8 cellular contexts compared by ENCODE assay signal in genomic region chr17:68020791-68021190, GRCh38. TPM values are rescaled to one million over a fixed set of nuclear protein-coding genes. Genes with fewer than 3 reads are reported as not detected.
DNase-seq lines count a peak whose midpoint lies in the region; ATAC-seq and TF ChIP-seq lines count a peak whose summit lies in the region.
"Not testable (repeated sequence)": the region's sequence is repeated elsewhere in the genome, so short reads cannot be mapped to it uniquely, and the experiment has no call there.

No MANE protein-coding gene starts in this region.

- WGBS in sigmoid colon, 2 donors, result 50 to 75% methylated on average over 13 of the region's 13 CpGs

- H3K4me1 Mint-ChIP-seq in activated CD8-positive, alpha-beta T cell treated with anti-CD3 and anti-CD28 coated beads, Interleukin-2, amount 10 ng/mL, durations not matched to agents 7 days and 5 days (ENCODE audit: low read depth), result peaks cover 20% of the 10 kb centered on the region
- not testable (repeated sequence) for H3K4me1 Mint-ChIP-seq in glutamatergic neuron (ENCODE audit: low read depth, unreplicated experiment); mesothelial cell of epicardium

- H3K4me3 ChIP-seq in OCI-LY3 (ENCODE audit: low read length) (peak overlapping the region; percentile 89), breast epithelium (peak overlapping the region; percentile 50 to 74 (median 65)), sigmoid colon (peak overlapping the region in 3 of 4 donors; percentile 53 to 66 (median 60)), uterus (peak overlapping the region in 1 of 2 donors; percentile 57)

- H3K79me2 ChIP-seq in OCI-LY3 (ENCODE audit: low read length), result not testable (repeated sequence)

- peak overlapping the region; percentile 90 for H3K9ac ChIP-seq in OCI-LY3 (ENCODE audit: low read length)

- POLR2A ChIA-PET in activated CD8-positive, alpha-beta T cell treated with anti-CD3 and anti-CD28 coated beads, Interleukin-2, amount 10 ng/mL, durations not matched to agents 7 days and 5 days (lab: Charles Lee), result interaction anchor here (0.6 to 2.6 kb wide), 4 partner anchors 15 to 160 kb away, joined by 3 to 20 read pairs (median 5); partner anchors contain the start of gene KPNA2

- H3K36me3 ChIP-seq in OCI-LY3 (replicated peaks; ENCODE audit: low read depth, low read length); breast epithelium; sigmoid colon; uterus: not testable (repeated sequence)

- H3K4me2 ChIP-seq in OCI-LY3 (ENCODE audit: low read length), result peak overlapping the region; percentile 86

- intact Hi-C loops in breast epithelium (cut with DNase I; ENCODE audit: low total_unique reads); uterus (cut with DNase I; ENCODE audit: low total_unique reads): not testable (repeated sequence)
- intact Hi-C loops in sigmoid colon (cut with DNase I), result loop anchor here (1.0 to 2.0 kb wide), 3 partner anchors 14 to 57 kb away; partner anchors contain the start of gene KPNA2

- not testable (repeated sequence) for ATAC-seq in activated CD8-positive, alpha-beta T cell treated with anti-CD3 and anti-CD28 coated beads, Interleukin-2, amount 10 ng/mL, durations not matched to agents 7 days and 5 days

- peak overlapping the region; percentile 85 for H3K4me3 Mint-ChIP-seq in activated CD8-positive, alpha-beta T cell treated with anti-CD3 and anti-CD28 coated beads, Interleukin-2, amount 10 ng/mL, durations not matched to agents 7 days and 5 days
- H3K4me3 Mint-ChIP-seq in glutamatergic neuron (ENCODE audit: unreplicated experiment) (peak overlapping the region; percentile 88), mesothelial cell of epicardium (peak overlapping the region; percentile 83)

- not testable (repeated sequence) for H3K36me3 Mint-ChIP-seq in activated CD8-positive, alpha-beta T cell treated with anti-CD3 and anti-CD28 coated beads, Interleukin-2, amount 10 ng/mL, durations not matched to agents 7 days and 5 days (ENCODE audit: low read depth); glutamatergic neuron (ENCODE audit: unreplicated experiment); mesothelial cell of epicardium

- H3K27me3 Mint-ChIP-seq in activated CD8-positive, alpha-beta T cell treated with anti-CD3 and anti-CD28 coated beads, Interleukin-2, amount 10 ng/mL, durations not matched to agents 7 days and 5 days (ENCODE audit: low read depth); mesothelial cell of epicardium (ENCODE audit: low read depth): not testable (repeated sequence)
- H3K27me3 Mint-ChIP-seq in glutamatergic neuron (ENCODE audit: unreplicated experiment), result peaks cover 17% of the 10 kb centered on the region

- in situ Hi-C loops in GM13976 (cut with MboI; ENCODE audit: low sequenced_read_pairs, unreplicated experiment), result not testable (repeated sequence)

- not testable (repeated sequence) for H3K9me3 Mint-ChIP-seq in activated CD8-positive, alpha-beta T cell treated with anti-CD3 and anti-CD28 coated beads, Interleukin-2, amount 10 ng/mL, durations not matched to agents 7 days and 5 days (ENCODE audit: insufficient read depth); mesothelial cell of epicardium
- peaks cover 15% of the 10 kb centered on the region for H3K9me3 Mint-ChIP-seq in glutamatergic neuron (ENCODE audit: unreplicated experiment)

- TF ChIP-seq POLR2A in breast epithelium (IDR thresholded peaks at IDR 0.05); sigmoid colon (IDR thresholded peaks at IDR 0.05); uterus (IDR thresholded peaks at IDR 0.05): not testable (repeated sequence)

- not testable (repeated sequence) for H4K20me1 ChIP-seq in OCI-LY3 (ENCODE audit: insufficient read depth, low read length)

- CTCF ChIA-PET in activated CD8-positive, alpha-beta T cell treated with anti-CD3 and anti-CD28 coated beads, Interleukin-2, amount 10 ng/mL, durations not matched to agents 7 days and 5 days (lab: Charles Lee), result interaction anchor here (1.0 to 2.1 kb wide), 5 partner anchors 8 to 15 kb away, joined by 3 to 13 read pairs (median 6); partner anchors contain the start of gene KPNA2

- H3K27ac Mint-ChIP-seq in activated CD8-positive, alpha-beta T cell treated with anti-CD3 and anti-CD28 coated beads, Interleukin-2, amount 10 ng/mL, durations not matched to agents 7 days and 5 days, result peak overlapping the region; percentile 91
- H3K27ac Mint-ChIP-seq in glutamatergic neuron (ENCODE audit: unreplicated experiment), result peak overlapping the region; percentile 84
- H3K27ac Mint-ChIP-seq in mesothelial cell of epicardium, result peak overlapping the region; percentile 91

- peak; percentile 33 for DNase-seq in GM13976 (ENCODE audit: low spot score)
- not testable (repeated sequence) for DNase-seq in activated CD8-positive, alpha-beta T cell treated with anti-CD3 and anti-CD28 coated beads, Interleukin-2, amount 10 ng/mL, durations not matched to agents 7 days and 5 days; breast epithelium (ENCODE audit: low spot score in 2 of 2); glutamatergic neuron; mesothelial cell of epicardium (ENCODE audit: low spot score in 2 of 2, unreplicated experiment in 2 of 2); sigmoid colon; uterus

- H2AFZ ChIP-seq in OCI-LY3 (ENCODE audit: low read depth, low read length), result peak overlapping the region; percentile 92; the same call in 1 of the 2 replicates

- H3K27me3 ChIP-seq in OCI-LY3 (ENCODE audit: low read depth, low read length); breast epithelium; sigmoid colon; uterus: not testable (repeated sequence)

- not testable (repeated sequence) for TF ChIP-seq EP300 in sigmoid colon (IDR thresholded peaks at IDR 0.05)

- not testable (repeated sequence) for H3K4me1 ChIP-seq in OCI-LY3 (ENCODE audit: low read length); breast epithelium; sigmoid colon; uterus

- H3K9me3 ChIP-seq in OCI-LY3 (ENCODE audit: insufficient read depth, low read length); breast epithelium; sigmoid colon; uterus: not testable (repeated sequence)

- H3K27ac ChIP-seq in OCI-LY3 (ENCODE audit: low read length), result not testable (repeated sequence)
- H3K27ac ChIP-seq in breast epithelium (peak overlapping the region; percentile 81 to 87), sigmoid colon (peak overlapping the region; percentile 84 to 92 (median 88)), uterus (peak overlapping the region; percentile 93 to 94)

- TF ChIP-seq CTCF in GM13976 (IDR thresholded peaks at IDR 0.05; ENCODE audit: borderline replicate concordance, control extremely low read depth, extremely low read depth, insufficient read depth, missing control alignments); OCI-LY3 (IDR thresholded peaks at IDR 0.05; ENCODE audit: low read depth, low read length); breast epithelium (IDR thresholded peaks at IDR 0.05); glutamatergic neuron (IDR thresholded peaks at IDR 0.05; ENCODE audit: partially characterized antibody, unreplicated experiment); mesothelial cell of epicardium (IDR thresholded peaks at IDR 0.05; ENCODE audit: unreplicated experiment); sigmoid colon (IDR thresholded peaks at IDR 0.05); uterus (IDR thresholded peaks at IDR 0.05): not testable (repeated sequence)

RNA-seq across cellular contexts. Expression of gene KPNA2, which starts 14.7 kb away (rescaled TPM):
- total RNA-seq in activated CD8-positive, alpha-beta T cell treated with anti-CD3 and anti-CD28 coated beads, Interleukin-2, amount 10 ng/mL, durations not matched to agents 7 days and 5 days, result 100 to 1,000 TPM; 288 to 292 TPM
- total RNA-seq in breast epithelium (10 to 100 TPM; 19.7 to 21.9 (median 20.5) TPM), glutamatergic neuron (ENCODE audit: unreplicated experiment) (223 TPM), mesothelial cell of epicardium (99.8 to 101 TPM (median 100 TPM) in 3 replicates), sigmoid colon (10 to 100 TPM in 2 of 4 donors, 1 to 10 TPM in 2; 7.4 to 17.0 (median 13.0) TPM), uterus (10 to 100 TPM in 3 of 4 donors, 1 to 10 TPM in 1; 7.1 to 68.9 (median 39.2) TPM)
- polyA plus RNA-seq in sigmoid colon, result 10 to 100 TPM; 11.4 to 63.6 (median 25.4) TPM

RNA-seq across cellular contexts. Expression of gene C17orf58, which starts 24.5 kb away (rescaled TPM):
- total RNA-seq in activated CD8-positive, alpha-beta T cell treated with anti-CD3 and anti-CD28 coated beads, Interleukin-2, amount 10 ng/mL, durations not matched to agents 7 days and 5 days, result 1 to 10 TPM; 5.5 to 5.8 TPM
- total RNA-seq in breast epithelium (10 to 100 TPM in 2 of 3 donors, 1 to 10 TPM in 1; 6.6 to 18.7 (median 12.0) TPM), glutamatergic neuron (ENCODE audit: unreplicated experiment) (9.9 TPM), mesothelial cell of epicardium (5.6 to 6.6 TPM (median 6.5 TPM) in 3 replicates), sigmoid colon (10 to 100 TPM in 1 of 4 donors, 1 to 10 TPM in 3; 1.4 to 12.5 (median 5.1) TPM), uterus (10 to 100 TPM in 2 of 4 donors, 1 to 10 TPM in 2; 2.6 to 20.3 (median 7.6) TPM)
- polyA plus RNA-seq in sigmoid colon, result 10 to 100 TPM in 2 of 3 donors, 1 to 10 TPM in 1; 8.3 to 24.7 (median 22.2) TPM
